In the genomic region with DNA sequence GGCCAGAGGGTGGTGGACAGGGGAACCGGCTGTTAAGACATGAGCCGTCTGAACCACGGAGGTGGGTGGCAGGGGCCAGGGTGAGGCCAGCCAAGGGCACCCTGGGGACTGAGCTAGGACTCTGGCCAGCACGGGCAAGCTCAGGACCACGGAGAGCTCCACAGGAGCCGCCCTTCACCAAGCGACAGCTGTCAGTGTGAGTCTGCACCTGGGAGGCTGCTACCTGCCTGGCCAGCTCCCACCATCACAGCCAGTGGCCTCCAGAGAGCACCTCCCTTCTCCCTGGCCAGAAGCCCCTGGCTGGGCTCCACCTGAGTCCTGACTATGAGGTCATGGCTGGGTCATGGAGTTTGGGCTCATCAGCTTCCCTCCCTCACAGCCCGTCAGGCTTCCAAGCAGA, we compare ENCODE assay signal across 2 cellular contexts.
TF ChIP-seq lines count a peak whose summit lies in the region.

No MANE protein-coding gene starts in this region.

TF ChIP-seq in Ishikawa, 13 proteins besides CTCF, POLR2A, EP300 and RAD21:
- TF ChIP-seq TCF12 (IDR thresholded peaks at IDR 0.05; ENCODE audit: low read depth) (peak; percentile 62; the same call in 1 of the 2 replicates), FOXM1 (IDR thresholded peaks at IDR 0.05; ENCODE audit: borderline replicate concordance, low read depth) (no peak), YY1 (IDR thresholded peaks at IDR 0.05; ENCODE audit: low read depth) (no peak), ZBTB7A (IDR thresholded peaks at IDR 0.05; ENCODE audit: low read depth) (0 out of 2 replicates have a peak, but pooled peaks have one; percentile 48), TAF1 (IDR thresholded peaks at IDR 0.05; ENCODE audit: low read depth) (no peak), CREB1 (IDR thresholded peaks at IDR 0.05; ENCODE audit: low read depth) (no peak), TEAD4 (IDR thresholded peaks at IDR 0.05) (no peak), CEBPB (IDR thresholded peaks at IDR 0.05) (no peak), EGR1 (IDR thresholded peaks at IDR 0.05) (no peak), NFIC (IDR thresholded peaks at IDR 0.05) (peak; percentile 56)
- TF ChIP-seq, protein P1, sequence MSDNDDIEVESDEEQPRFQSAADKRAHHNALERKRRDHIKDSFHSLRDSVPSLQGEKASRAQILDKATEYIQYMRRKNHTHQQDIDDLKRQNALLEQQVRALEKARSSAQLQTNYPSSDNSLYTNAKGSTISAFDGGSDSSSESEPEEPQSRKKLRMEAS (IDR thresholded peaks at IDR 0.05), result peak; percentile 66
- TF ChIP-seq, protein P2, sequence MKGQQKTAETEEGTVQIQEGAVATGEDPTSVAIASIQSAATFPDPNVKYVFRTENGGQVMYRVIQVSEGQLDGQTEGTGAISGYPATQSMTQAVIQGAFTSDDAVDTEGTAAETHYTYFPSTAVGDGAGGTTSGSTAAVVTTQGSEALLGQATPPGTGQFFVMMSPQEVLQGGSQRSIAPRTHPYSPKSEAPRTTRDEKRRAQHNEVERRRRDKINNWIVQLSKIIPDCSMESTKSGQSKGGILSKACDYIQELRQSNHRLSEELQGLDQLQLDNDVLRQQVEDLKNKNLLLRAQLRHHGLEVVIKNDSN (IDR thresholded peaks at IDR 0.05), result no peak
- TF ChIP-seq, protein P3, sequence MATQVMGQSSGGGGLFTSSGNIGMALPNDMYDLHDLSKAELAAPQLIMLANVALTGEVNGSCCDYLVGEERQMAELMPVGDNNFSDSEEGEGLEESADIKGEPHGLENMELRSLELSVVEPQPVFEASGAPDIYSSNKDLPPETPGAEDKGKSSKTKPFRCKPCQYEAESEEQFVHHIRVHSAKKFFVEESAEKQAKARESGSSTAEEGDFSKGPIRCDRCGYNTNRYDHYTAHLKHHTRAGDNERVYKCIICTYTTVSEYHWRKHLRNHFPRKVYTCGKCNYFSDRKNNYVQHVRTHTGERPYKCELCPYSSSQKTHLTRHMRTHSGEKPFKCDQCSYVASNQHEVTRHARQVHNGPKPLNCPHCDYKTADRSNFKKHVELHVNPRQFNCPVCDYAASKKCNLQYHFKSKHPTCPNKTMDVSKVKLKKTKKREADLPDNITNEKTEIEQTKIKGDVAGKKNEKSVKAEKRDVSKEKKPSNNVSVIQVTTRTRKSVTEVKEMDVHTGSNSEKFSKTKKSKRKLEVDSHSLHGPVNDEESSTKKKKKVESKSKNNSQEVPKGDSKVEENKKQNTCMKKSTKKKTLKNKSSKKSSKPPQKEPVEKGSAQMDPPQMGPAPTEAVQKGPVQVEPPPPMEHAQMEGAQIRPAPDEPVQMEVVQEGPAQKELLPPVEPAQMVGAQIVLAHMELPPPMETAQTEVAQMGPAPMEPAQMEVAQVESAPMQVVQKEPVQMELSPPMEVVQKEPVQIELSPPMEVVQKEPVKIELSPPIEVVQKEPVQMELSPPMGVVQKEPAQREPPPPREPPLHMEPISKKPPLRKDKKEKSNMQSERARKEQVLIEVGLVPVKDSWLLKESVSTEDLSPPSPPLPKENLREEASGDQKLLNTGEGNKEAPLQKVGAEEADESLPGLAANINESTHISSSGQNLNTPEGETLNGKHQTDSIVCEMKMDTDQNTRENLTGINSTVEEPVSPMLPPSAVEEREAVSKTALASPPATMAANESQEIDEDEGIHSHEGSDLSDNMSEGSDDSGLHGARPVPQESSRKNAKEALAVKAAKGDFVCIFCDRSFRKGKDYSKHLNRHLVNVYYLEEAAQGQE (IDR thresholded peaks at IDR 0.05; ENCODE audit: low read depth), result peak; percentile 99

TF ChIP-seq in HepG2, 621 proteins besides CTCF, POLR2A, EP300 and RAD21 (continues in another document):
- TF ChIP-seq ZNF350 (CRISPR knock-in tag; IDR thresholded peaks at IDR 0.05; ENCODE audit: borderline replicate concordance, low read depth) (0 out of 2 replicates have a peak, but pooled peaks have one; percentile 28), ZNF883 (CRISPR knock-in tag; IDR thresholded peaks at IDR 0.05; ENCODE audit: not compliant biosample characterization) (peak; percentile 62), NFKB2 (CRISPR knock-in tag; IDR thresholded peaks at IDR 0.05; ENCODE audit: borderline replicate concordance) (peak; percentile 74; the same call in 1 of the 2 replicates), GZF1 (CRISPR knock-in tag; IDR thresholded peaks at IDR 0.05) (0 out of 2 replicates have a peak, but pooled peaks have one; percentile 39), ZNF652 (CRISPR knock-in tag; IDR thresholded peaks at IDR 0.05; ENCODE audit: borderline replicate concordance, low read depth) (no peak), MIXL1 (CRISPR knock-in tag; IDR thresholded peaks at IDR 0.05) (0 out of 2 replicates have a peak, but pooled peaks have one; percentile 61), SP140L (CRISPR knock-in tag; IDR thresholded peaks at IDR 0.05; ENCODE audit: borderline replicate concordance) (peak; percentile 80; the same call in 1 of the 2 replicates), ZNF839 (CRISPR knock-in tag; IDR thresholded peaks at IDR 0.05; ENCODE audit: borderline replicate concordance) (no peak), MEIS2 (CRISPR knock-in tag; IDR thresholded peaks at IDR 0.05) (peak; percentile 90), ZNF709 (CRISPR knock-in tag; IDR thresholded peaks at IDR 0.05) (peak; percentile 72; the same call in 1 of the 2 replicates), JARID2 (CRISPR knock-in tag; IDR thresholded peaks at IDR 0.05; ENCODE audit: insufficient replicate concordance) (peak; percentile 69), AHR (CRISPR knock-in tag; IDR thresholded peaks at IDR 0.05) (peak; percentile 80; the same call in 1 of the 2 replicates), ZNF589 (CRISPR knock-in tag; conservative IDR thresholded peaks at IDR 0.05) (0 out of 2 replicates have a peak, but pooled peaks have one; percentile 63), SOX13 (IDR thresholded peaks at IDR 0.05) (no peak), SOX13 (CRISPR knock-in tag; conservative IDR thresholded peaks at IDR 0.05 in 1 of 2, IDR thresholded peaks at IDR 0.05 in 1 of 2) (peak in 1 of 2 experiments; percentile 48; a peak in 2 of 4 replicates)
- TF ChIP-seq, protein P4, sequence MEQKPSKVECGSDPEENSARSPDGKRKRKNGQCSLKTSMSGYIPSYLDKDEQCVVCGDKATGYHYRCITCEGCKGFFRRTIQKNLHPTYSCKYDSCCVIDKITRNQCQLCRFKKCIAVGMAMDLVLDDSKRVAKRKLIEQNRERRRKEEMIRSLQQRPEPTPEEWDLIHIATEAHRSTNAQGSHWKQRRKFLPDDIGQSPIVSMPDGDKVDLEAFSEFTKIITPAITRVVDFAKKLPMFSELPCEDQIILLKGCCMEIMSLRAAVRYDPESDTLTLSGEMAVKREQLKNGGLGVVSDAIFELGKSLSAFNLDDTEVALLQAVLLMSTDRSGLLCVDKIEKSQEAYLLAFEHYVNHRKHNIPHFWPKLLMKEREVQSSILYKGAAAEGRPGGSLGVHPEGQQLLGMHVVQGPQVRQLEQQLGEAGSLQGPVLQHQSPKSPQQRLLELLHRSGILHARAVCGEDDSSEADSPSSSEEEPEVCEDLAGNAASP (CRISPR knock-in tag; IDR thresholded peaks at IDR 0.05; ENCODE audit: borderline replicate concordance), result peak; percentile 72
- TF ChIP-seq, protein P5, sequence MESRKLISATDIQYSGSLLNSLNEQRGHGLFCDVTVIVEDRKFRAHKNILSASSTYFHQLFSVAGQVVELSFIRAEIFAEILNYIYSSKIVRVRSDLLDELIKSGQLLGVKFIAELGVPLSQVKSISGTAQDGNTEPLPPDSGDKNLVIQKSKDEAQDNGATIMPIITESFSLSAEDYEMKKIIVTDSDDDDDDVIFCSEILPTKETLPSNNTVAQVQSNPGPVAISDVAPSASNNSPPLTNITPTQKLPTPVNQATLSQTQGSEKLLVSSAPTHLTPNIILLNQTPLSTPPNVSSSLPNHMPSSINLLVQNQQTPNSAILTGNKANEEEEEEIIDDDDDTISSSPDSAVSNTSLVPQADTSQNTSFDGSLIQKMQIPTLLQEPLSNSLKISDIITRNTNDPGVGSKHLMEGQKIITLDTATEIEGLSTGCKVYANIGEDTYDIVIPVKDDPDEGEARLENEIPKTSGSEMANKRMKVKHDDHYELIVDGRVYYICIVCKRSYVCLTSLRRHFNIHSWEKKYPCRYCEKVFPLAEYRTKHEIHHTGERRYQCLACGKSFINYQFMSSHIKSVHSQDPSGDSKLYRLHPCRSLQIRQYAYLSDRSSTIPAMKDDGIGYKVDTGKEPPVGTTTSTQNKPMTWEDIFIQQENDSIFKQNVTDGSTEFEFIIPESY (CRISPR knock-in tag; IDR thresholded peaks at IDR 0.05), result no peak
- TF ChIP-seq, protein P6, sequence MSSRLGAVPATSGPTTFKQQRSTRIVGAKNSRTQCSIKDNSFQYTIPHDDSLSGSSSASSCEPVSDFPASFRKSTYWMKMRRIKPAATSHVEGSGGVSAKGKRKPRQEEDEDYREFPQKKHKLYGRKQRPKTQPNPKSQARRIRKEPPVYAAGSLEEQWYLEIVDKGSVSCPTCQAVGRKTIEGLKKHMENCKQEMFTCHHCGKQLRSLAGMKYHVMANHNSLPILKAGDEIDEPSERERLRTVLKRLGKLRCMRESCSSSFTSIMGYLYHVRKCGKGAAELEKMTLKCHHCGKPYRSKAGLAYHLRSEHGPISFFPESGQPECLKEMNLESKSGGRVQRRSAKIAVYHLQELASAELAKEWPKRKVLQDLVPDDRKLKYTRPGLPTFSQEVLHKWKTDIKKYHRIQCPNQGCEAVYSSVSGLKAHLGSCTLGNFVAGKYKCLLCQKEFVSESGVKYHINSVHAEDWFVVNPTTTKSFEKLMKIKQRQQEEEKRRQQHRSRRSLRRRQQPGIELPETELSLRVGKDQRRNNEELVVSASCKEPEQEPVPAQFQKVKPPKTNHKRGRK (CRISPR knock-in tag; IDR thresholded peaks at IDR 0.05), result no peak
- TF ChIP-seq, protein P7, sequence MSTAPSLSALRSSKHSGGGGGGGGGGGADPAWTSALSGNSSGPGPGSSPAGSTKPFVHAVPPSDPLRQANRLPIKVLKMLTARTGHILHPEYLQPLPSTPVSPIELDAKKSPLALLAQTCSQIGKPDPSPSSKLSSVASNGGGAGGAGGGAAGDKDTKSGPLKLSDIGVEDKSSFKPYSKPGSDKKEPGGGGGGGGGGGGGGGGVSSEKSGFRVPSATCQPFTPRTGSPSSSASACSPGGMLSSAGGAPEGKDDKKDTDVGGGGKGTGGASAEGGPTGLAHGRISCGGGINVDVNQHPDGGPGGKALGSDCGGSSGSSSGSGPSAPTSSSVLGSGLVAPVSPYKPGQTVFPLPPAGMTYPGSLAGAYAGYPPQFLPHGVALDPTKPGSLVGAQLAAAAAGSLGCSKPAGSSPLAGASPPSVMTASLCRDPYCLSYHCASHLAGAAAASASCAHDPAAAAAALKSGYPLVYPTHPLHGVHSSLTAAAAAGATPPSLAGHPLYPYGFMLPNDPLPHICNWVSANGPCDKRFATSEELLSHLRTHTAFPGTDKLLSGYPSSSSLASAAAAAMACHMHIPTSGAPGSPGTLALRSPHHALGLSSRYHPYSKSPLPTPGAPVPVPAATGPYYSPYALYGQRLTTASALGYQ (CRISPR knock-in tag; IDR thresholded peaks at IDR 0.05), result no peak
- TF ChIP-seq, protein P8, sequence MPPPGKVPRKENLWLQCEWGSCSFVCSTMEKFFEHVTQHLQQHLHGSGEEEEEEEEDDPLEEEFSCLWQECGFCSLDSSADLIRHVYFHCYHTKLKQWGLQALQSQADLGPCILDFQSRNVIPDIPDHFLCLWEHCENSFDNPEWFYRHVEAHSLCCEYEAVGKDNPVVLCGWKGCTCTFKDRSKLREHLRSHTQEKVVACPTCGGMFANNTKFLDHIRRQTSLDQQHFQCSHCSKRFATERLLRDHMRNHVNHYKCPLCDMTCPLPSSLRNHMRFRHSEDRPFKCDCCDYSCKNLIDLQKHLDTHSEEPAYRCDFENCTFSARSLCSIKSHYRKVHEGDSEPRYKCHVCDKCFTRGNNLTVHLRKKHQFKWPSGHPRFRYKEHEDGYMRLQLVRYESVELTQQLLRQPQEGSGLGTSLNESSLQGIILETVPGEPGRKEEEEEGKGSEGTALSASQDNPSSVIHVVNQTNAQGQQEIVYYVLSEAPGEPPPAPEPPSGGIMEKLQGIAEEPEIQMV (CRISPR knock-in tag; IDR thresholded peaks at IDR 0.05; ENCODE audit: low read depth), result no peak
- TF ChIP-seq, protein P9, sequence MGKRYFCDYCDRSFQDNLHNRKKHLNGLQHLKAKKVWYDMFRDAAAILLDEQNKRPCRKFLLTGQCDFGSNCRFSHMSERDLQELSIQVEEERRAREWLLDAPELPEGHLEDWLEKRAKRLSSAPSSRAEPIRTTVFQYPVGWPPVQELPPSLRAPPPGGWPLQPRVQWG (CRISPR knock-in tag; IDR thresholded peaks at IDR 0.05; ENCODE audit: borderline replicate concordance, low read depth), result no peak
- TF ChIP-seq, protein P10, sequence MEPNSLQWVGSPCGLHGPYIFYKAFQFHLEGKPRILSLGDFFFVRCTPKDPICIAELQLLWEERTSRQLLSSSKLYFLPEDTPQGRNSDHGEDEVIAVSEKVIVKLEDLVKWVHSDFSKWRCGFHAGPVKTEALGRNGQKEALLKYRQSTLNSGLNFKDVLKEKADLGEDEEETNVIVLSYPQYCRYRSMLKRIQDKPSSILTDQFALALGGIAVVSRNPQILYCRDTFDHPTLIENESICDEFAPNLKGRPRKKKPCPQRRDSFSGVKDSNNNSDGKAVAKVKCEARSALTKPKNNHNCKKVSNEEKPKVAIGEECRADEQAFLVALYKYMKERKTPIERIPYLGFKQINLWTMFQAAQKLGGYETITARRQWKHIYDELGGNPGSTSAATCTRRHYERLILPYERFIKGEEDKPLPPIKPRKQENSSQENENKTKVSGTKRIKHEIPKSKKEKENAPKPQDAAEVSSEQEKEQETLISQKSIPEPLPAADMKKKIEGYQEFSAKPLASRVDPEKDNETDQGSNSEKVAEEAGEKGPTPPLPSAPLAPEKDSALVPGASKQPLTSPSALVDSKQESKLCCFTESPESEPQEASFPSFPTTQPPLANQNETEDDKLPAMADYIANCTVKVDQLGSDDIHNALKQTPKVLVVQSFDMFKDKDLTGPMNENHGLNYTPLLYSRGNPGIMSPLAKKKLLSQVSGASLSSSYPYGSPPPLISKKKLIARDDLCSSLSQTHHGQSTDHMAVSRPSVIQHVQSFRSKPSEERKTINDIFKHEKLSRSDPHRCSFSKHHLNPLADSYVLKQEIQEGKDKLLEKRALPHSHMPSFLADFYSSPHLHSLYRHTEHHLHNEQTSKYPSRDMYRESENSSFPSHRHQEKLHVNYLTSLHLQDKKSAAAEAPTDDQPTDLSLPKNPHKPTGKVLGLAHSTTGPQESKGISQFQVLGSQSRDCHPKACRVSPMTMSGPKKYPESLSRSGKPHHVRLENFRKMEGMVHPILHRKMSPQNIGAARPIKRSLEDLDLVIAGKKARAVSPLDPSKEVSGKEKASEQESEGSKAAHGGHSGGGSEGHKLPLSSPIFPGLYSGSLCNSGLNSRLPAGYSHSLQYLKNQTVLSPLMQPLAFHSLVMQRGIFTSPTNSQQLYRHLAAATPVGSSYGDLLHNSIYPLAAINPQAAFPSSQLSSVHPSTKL (CRISPR knock-in tag; IDR thresholded peaks at IDR 0.05), result peak; percentile 34; the same call in 1 of the 2 replicates
